In genomic region chr1:157841708-157842107, GRCh38 we compare ENCODE assay signal across 32 cellular contexts. TPM values are rescaled to one million over a fixed set of nuclear protein-coding genes. Genes with fewer than 3 reads are reported as not detected.
"Had no signal": no experiment of that assay in that cellular context is flagged by ENCODE, and none has a peak within 500 bp of the region (broad histone marks: within the 10 kb centered on the region; RNA-seq: fewer than 3 reads in every experiment).

Gene CD5L (minus strand): TSS chr1:157841808. CDS start chr1:157841701, 107 bp downstream.

- H3K4me1 ChIP-seq: SJCRH30 had no signal

- H3K36me3 Mint-ChIP-seq: activated CD8-positive, alpha-beta memory T cell treated with anti-CD3 and anti-CD28 coated beads, Interleukin-2, amount 10 ng/mL, durations not matched to agents 7 days and 5 days; activated naive CD4-positive, alpha-beta T cell treated with anti-CD3 and anti-CD28 coated beads, Interleukin-2, amount 10 ng/mL, durations not matched to agents 7 days and 5 days; activated naive CD8-positive, alpha-beta T cell; brain had no signal

- ATAC-seq: activated CD8-positive, alpha-beta memory T cell treated with anti-CD3 and anti-CD28 coated beads, Interleukin-2, amount 10 ng/mL, durations not matched to agents 7 days and 5 days; activated naive CD8-positive, alpha-beta T cell treated with anti-CD3 and anti-CD28 coated beads, Interleukin-2, amount 50 U/mL, for 24 hours had no signal

- H3K27ac Mint-ChIP-seq: activated CD4-positive, alpha-beta memory T cell treated with anti-CD3 and anti-CD28 coated beads, Interleukin-2, amount 10 ng/mL, durations not matched to agents 7 days and 5 days; activated CD8-positive, alpha-beta memory T cell treated with anti-CD3 and anti-CD28 coated beads, Interleukin-2, amount 10 ng/mL, durations not matched to agents 7 days and 5 days; activated naive CD4-positive, alpha-beta T cell treated with anti-CD3 and anti-CD28 coated beads, Interleukin-2, amount 10 ng/mL, durations not matched to agents 7 days and 5 days; activated naive CD8-positive, alpha-beta T cell; activated naive CD8-positive, alpha-beta T cell treated with anti-CD3 and anti-CD28 coated beads, Interleukin-2, amount 50 U/mL, for 24 hours; brain had no signal

- H3K4me1 Mint-ChIP-seq: activated CD4-positive, alpha-beta memory T cell treated with anti-CD3 and anti-CD28 coated beads, Interleukin-2, amount 10 ng/mL, durations not matched to agents 7 days and 5 days; activated CD8-positive, alpha-beta memory T cell treated with anti-CD3 and anti-CD28 coated beads, Interleukin-2, amount 10 ng/mL, durations not matched to agents 7 days and 5 days; activated naive CD4-positive, alpha-beta T cell treated with anti-CD3 and anti-CD28 coated beads, Interleukin-2, amount 10 ng/mL, durations not matched to agents 7 days and 5 days; brain had no signal

- H3K27me3 Mint-ChIP-seq: activated CD4-positive, alpha-beta memory T cell treated with anti-CD3 and anti-CD28 coated beads, Interleukin-2, amount 10 ng/mL, durations not matched to agents 7 days and 5 days; activated naive CD4-positive, alpha-beta T cell treated with anti-CD3 and anti-CD28 coated beads, Interleukin-2, amount 10 ng/mL, durations not matched to agents 7 days and 5 days had no signal

- H3K27ac ChIP-seq: SJCRH30, SK-N-MC, WERI-Rb-1 had no signal

- H3K4me3 Mint-ChIP-seq: activated CD4-positive, alpha-beta memory T cell treated with anti-CD3 and anti-CD28 coated beads, Interleukin-2, amount 10 ng/mL, durations not matched to agents 7 days and 5 days; activated CD8-positive, alpha-beta memory T cell treated with anti-CD3 and anti-CD28 coated beads, Interleukin-2, amount 10 ng/mL, durations not matched to agents 7 days and 5 days; activated naive CD4-positive, alpha-beta T cell treated with anti-CD3 and anti-CD28 coated beads, Interleukin-2, amount 10 ng/mL, durations not matched to agents 7 days and 5 days; activated naive CD8-positive, alpha-beta T cell; activated naive CD8-positive, alpha-beta T cell treated with anti-CD3 and anti-CD28 coated beads, Interleukin-2, amount 50 U/mL, for 24 hours; brain had no signal

- H3K9me3 Mint-ChIP-seq: activated CD4-positive, alpha-beta memory T cell treated with anti-CD3 and anti-CD28 coated beads, Interleukin-2, amount 10 ng/mL, durations not matched to agents 7 days and 5 days; activated naive CD4-positive, alpha-beta T cell treated with anti-CD3 and anti-CD28 coated beads, Interleukin-2, amount 10 ng/mL, durations not matched to agents 7 days and 5 days; activated naive CD8-positive, alpha-beta T cell treated with anti-CD3 and anti-CD28 coated beads, Interleukin-2, amount 50 U/mL, for 24 hours; brain had no signal

- H3K36me3 ChIP-seq: SJCRH30, WERI-Rb-1 had no signal

- H3K4me3 ChIP-seq: SJCRH30, SK-N-MC had no signal

- H3K9me3 ChIP-seq: SJCRH30 had no signal

- DNase-seq: activated CD4-positive, alpha-beta memory T cell treated with anti-CD3 and anti-CD28 coated beads, Interleukin-2, amount 10 ng/mL, durations not matched to agents 7 days and 5 days; activated CD4-positive, alpha-beta T cell treated with anti-CD3 and anti-CD28 coated beads for 1 hour; activated CD4-positive, alpha-beta T cell treated with anti-CD3 and anti-CD28 coated beads for 48 hours; activated CD4-positive, CD25-positive, alpha-beta regulatory T cell; activated CD8-positive, alpha-beta memory T cell treated with anti-CD3 and anti-CD28 coated beads for 24 hours; activated CD8-positive, alpha-beta memory T cell treated with anti-CD3 and anti-CD28 coated beads, Interleukin-2, amount 10 ng/mL, durations not matched to agents 7 days and 5 days; activated CD8-positive, alpha-beta memory T cell treated with anti-CD3 and anti-CD28 coated beads, Interleukin-2, amount 50 U/mL, for 48 hours; activated effector memory CD4-positive, alpha-beta T cell treated with Interleukin-2 at 50 U/mL for 16 hours; activated naive CD4-positive, alpha-beta T cell treated with anti-CD3 and anti-CD28 coated beads, Interleukin-2, amount 10 ng/mL, durations not matched to agents 7 days and 5 days; activated naive CD8-positive, alpha-beta T cell treated with anti-CD3 and anti-CD28 coated beads, Interleukin-2, amount 50 U/mL, for 24 hours; activated T-cell treated with anti-CD3 and anti-CD28 coated beads, Interleukin-2, amount 50 U/mL, for 48 hours; anterior cingulate cortex; NCI-H1105; NCI-H1417 treated with DMSO at 0.1 percent for 48 hours; NCI-H187 treated with DMSO at 0.1 percent for 48 hours; NCI-H2081 treated with DMSO at 0.1 percent for 48 hours; NCI-H226; NCI-H446 treated with DMSO at 0.1 percent for 48 hours; NCI-H524; NCI-H69; NCI-H82; SHP77; SJCRH30; T1000; WERI-Rb-1 had no signal

- H3K27me3 ChIP-seq: SJCRH30 had no signal

RNA-seq across cellular contexts. Expression of gene CD5L, which starts in this region (rescaled TPM):
- total RNA-seq: activated CD4-positive, alpha-beta memory T cell treated with anti-CD3 and anti-CD28 coated beads, Interleukin-2, amount 10 ng/mL, durations not matched to agents 7 days and 5 days; activated CD8-positive, alpha-beta memory T cell treated with anti-CD3 and anti-CD28 coated beads, Interleukin-2, amount 10 ng/mL, durations not matched to agents 7 days and 5 days; bronchial epithelial cell; LHCN-M2; SJCRH30; T-helper 1 cell treated with Interleukin-12 subunit alpha and Interleukin-12 subunit beta and Interleukin-4 antibody, amounts not matched to agents 30 ng/mL and 1 ng/mL, for 36 hours; T-helper 2 cell treated with Interferon-gamma antibody and Interleukin-4, amounts not matched to agents 100 ng/mL and 5 ng/mL, for 36 hours had no signal
